Comparison of ENCODE assay signal across 10 cellular contexts in genomic region chr13:93244141-93244917, GRCh38. TPM values are rescaled to one million over a fixed set of nuclear protein-coding genes. Genes with fewer than 3 reads are reported as not detected.
DNase-seq lines count a peak whose midpoint lies in the region; ATAC-seq, FAIRE-seq and TF ChIP-seq lines count a peak whose summit lies in the region.
"Had no signal": no experiment of that assay in that cellular context is flagged by ENCODE, and none has a peak within 500 bp of the region (broad histone marks: within the 10 kb centered on the region; RNA-seq: fewer than 3 reads in every experiment).

No MANE protein-coding gene starts in this region.

- FAIRE-seq in frontal cortex (lab: Jason Lieb, UNC), result no peak

- no peak overlapping the region for H3K4me3 ChIP-seq in GM23338
- H3K4me3 ChIP-seq in WI38 (ENCODE audit: low read depth, low read length), result peak overlapping the region; percentile 50

- H3K79me2 ChIP-seq in GM23338 (replicated peaks; ENCODE audit: insufficient read depth), result peaks cover 95% of the 10 kb centered on the region

- peaks cover 6% of the 10 kb centered on the region for H3K9me3 Mint-ChIP-seq in GM23338
- H3K9me3 Mint-ChIP-seq in activated naive CD8-positive, alpha-beta T cell treated with anti-CD3 and anti-CD28 coated beads for 36 hours, result no peaks in the 10 kb centered on the region

- H3F3A ChIP-seq in GM23338 (replicated peaks; ENCODE audit: low read depth), result no peaks in the 10 kb centered on the region

- H3K27ac Mint-ChIP-seq in GM23338, result peak overlapping the region; percentile 77
- H3K27ac Mint-ChIP-seq in activated naive CD8-positive, alpha-beta T cell treated with anti-CD3 and anti-CD28 coated beads for 36 hours, result no peak overlapping the region

- TF ChIP-seq CTCF in GM23338 (conservative IDR thresholded peaks at IDR 0.05; ENCODE audit: low read depth in 2 of 2), result no peak; a peak in 1 of 4 replicates
- no peak for TF ChIP-seq CTCF in WI38 (IDR thresholded peaks at IDR 0.05; ENCODE audit: low read depth, low read length)

- H3K27ac ChIP-seq in GM23338 (ENCODE audit: low read depth), result 0 out of 2 replicates have a peak overlapping the region, but pooled peaks have one; percentile 53

- peak; percentile 66 for ATAC-seq in GM23338
- ATAC-seq in HG02610 (IDR thresholded peaks at IDR 0.05; ENCODE audit: unreplicated experiment), result no peak

- H3K4me2 ChIP-seq in GM23338, result peak overlapping the region; percentile 33

- peaks cover 12% of the 10 kb centered on the region for H3K36me3 Mint-ChIP-seq in GM23338 (ENCODE audit: low read depth)
- H3K36me3 Mint-ChIP-seq in activated naive CD8-positive, alpha-beta T cell treated with anti-CD3 and anti-CD28 coated beads for 36 hours, result no peaks in the 10 kb centered on the region

- no peaks in the 10 kb centered on the region for H3K27me3 ChIP-seq in GM23338 (ENCODE audit: insufficient read depth)

- DNase-seq in GM23338 (ENCODE audit: low spot score), result no peak
- DNase-seq in hepatic stellate cell (ENCODE audit: low spot score), result peak; percentile 34
- peak; percentile 27 for DNase-seq in stimulated activated CD8-positive, alpha-beta memory T cell treated with anti-CD3 and anti-CD28 coated beads, Interleukin-4, amount 100 ng/mL, for 48 hours
- no peak for DNase-seq in frontal cortex (ENCODE audit: low spot score in 2 of 2)
- no peak for DNase-seq in NCI-H345 treated with DMSO at 0.1 percent for 48 hours (lab: John Stamatoyannopoulos, UW; ENCODE audit: unreplicated experiment)
- DNase-seq in activated naive CD8-positive, alpha-beta T cell treated with anti-CD3 and anti-CD28 coated beads for 36 hours, result no peak
- DNase-seq: activated T-cell treated with anti-CD3 and anti-CD28 coated beads, Interleukin-2, amount 50 U/mL, for 4 hours; NCI-H1417 treated with DMSO at 0.1 percent for 48 hours had no signal

- H2AFZ ChIP-seq in GM23338, result peak overlapping the region; percentile 67; the same call in 1 of the 2 replicates

- H4K20me1 ChIP-seq in GM23338 (replicated peaks; ENCODE audit: insufficient read depth), result no peaks in the 10 kb centered on the region

- H3K4me3 Mint-ChIP-seq in GM23338, result no peak overlapping the region; the same call in 2 of the 3 replicates
- H3K4me3 Mint-ChIP-seq in activated naive CD8-positive, alpha-beta T cell treated with anti-CD3 and anti-CD28 coated beads for 36 hours, result no peak overlapping the region
- H3K4me3 Mint-ChIP-seq: activated T-cell treated with anti-CD3 and anti-CD28 coated beads, Interleukin-2, amount 50 U/mL, for 4 hours had no signal

- H3K9me2 ChIP-seq in GM23338 (ENCODE audit: insufficient read depth), result peaks cover 3% of the 10 kb centered on the region; the same call in 1 of the 2 replicates

- peaks cover 32% of the 10 kb centered on the region for H3K4me1 ChIP-seq in GM23338 (ENCODE audit: insufficient read depth)

- H3K27me3 Mint-ChIP-seq in GM23338 (ENCODE audit: insufficient read depth, low read depth, poor library complexity), result peaks cover 5% of the 10 kb centered on the region
- peaks cover 16% of the 10 kb centered on the region for H3K27me3 Mint-ChIP-seq in activated naive CD8-positive, alpha-beta T cell treated with anti-CD3 and anti-CD28 coated beads for 36 hours

- peaks cover 42% of the 10 kb centered on the region for H3K4me1 Mint-ChIP-seq in GM23338
- no peaks in the 10 kb centered on the region for H3K4me1 Mint-ChIP-seq in activated naive CD8-positive, alpha-beta T cell treated with anti-CD3 and anti-CD28 coated beads for 36 hours

- H3K36me3 ChIP-seq in GM23338 (ENCODE audit: insufficient read depth), result no peaks in the 10 kb centered on the region

TF ChIP-seq in GM23338, 12 proteins besides CTCF, POLR2A, EP300 and RAD21:
- TF ChIP-seq POLR2AphosphoS5 (IDR thresholded peaks at IDR 0.05; ENCODE audit: low read depth) (no peak), ZNF331 (CRISPR knock-in tag; IDR thresholded peaks at IDR 0.05; ENCODE audit: low read depth) (no peak), CREB1 (CRISPR knock-in tag; IDR thresholded peaks at IDR 0.05; ENCODE audit: low read depth) (no peak), REST (IDR thresholded peaks at IDR 0.05; ENCODE audit: unreplicated experiment) (no peak), ETS1 (IDR thresholded peaks at IDR 0.05) (no peak), NANOG (IDR thresholded peaks at IDR 0.05; ENCODE audit: borderline replicate concordance) (no peak), JUNB (IDR thresholded peaks at IDR 0.05; ENCODE audit: unreplicated experiment) (no peak), EZH2 (IDR thresholded peaks at IDR 0.05; ENCODE audit: low read depth, unreplicated experiment) (no peak), ZNF114 (CRISPR knock-in tag; IDR thresholded peaks at IDR 0.05) (no peak)
TF ChIP-seq in GM23338: peak in this region for 0.

RNA-seq across cellular contexts. Expression of gene GPC6, which starts 17.7 kb away (rescaled TPM):
- total RNA-seq in GM23338 (2014; rRNA removed; shearing (Covaris generic)), result 28.6 and 30.7 TPM in 2 replicates
- polyA plus RNA-seq in GM23338 (2016; fragmentation: Nextera tagmentation; extraction: Ambion mirVana), result 5.5 and 6.4 TPM in 2 replicates
- 9.0 TPM for total RNA-seq in frontal cortex
- total RNA-seq in activated naive CD8-positive, alpha-beta T cell treated with anti-CD3 and anti-CD28 coated beads for 36 hours, result not detected

Comparison
In these comparisons a context has a peak if more than half of its experiments do, and no peak if none do; other contexts are left out.
1. DNase-seq: peak in hepatic stellate cell (single experiment) and stimulated activated CD8-positive, alpha-beta memory T cell treated with anti-CD3 and anti-CD28 coated beads, Interleukin-4, amount 100 ng/mL, for 48 hours (single experiment); none in GM23338 (single experiment), frontal cortex (0 of 2), NCI-H345 treated with DMSO at 0.1 percent for 48 hours (single experiment) and activated naive CD8-positive, alpha-beta T cell treated with anti-CD3 and anti-CD28 coated beads for 36 hours (single experiment).